Comparison of ENCODE assay signal across 12 cellular contexts in genomic region chr14:71647086-71647784, GRCh38.
A peak's percentile ranks its signal among the peaks of the same experiment; 100 is the strongest.
DNase-seq lines count a peak whose midpoint lies in the region; ATAC-seq and TF ChIP-seq lines count a peak whose summit lies in the region.
"Had no signal": no experiment of that assay in that cellular context is flagged by ENCODE, and none has a peak within 500 bp of the region (broad histone marks: within the 10 kb centered on the region; RNA-seq: fewer than 3 reads in every experiment).

No MANE protein-coding gene starts in this region.

- H2AFZ ChIP-seq in SK-N-SH (ENCODE audit: low read depth) = no peak overlapping the region

- peak; percentile 7 for DNase-seq in DMS153 treated with DMSO at 0.1 percent for 48 hours (lab: John Stamatoyannopoulos, UW; ENCODE audit: unreplicated experiment)
- DNase-seq in NCI-H2029 (lab: John Stamatoyannopoulos, UW) = peak; percentile 3
- no peak for DNase-seq in chondrocyte (ENCODE audit: low spot score)
- no peak for DNase-seq in RPMI8226
- DNase-seq in NCI-H2227 (lab: John Stamatoyannopoulos, UW; ENCODE audit: unreplicated experiment) = no peak
- DNase-seq in stimulated activated naive CD8-positive, alpha-beta T cell treated with anti-CD3 and anti-CD28 coated beads, Interleukin-15, Interleukin-2, amounts not matched to agents 100 U/mL and 50 U/mL, for 24 hours = no peak
- no peak for DNase-seq in SK-N-SH
- DNase-seq: activated naive CD4-positive, alpha-beta T cell; NCI-H1694 treated with DMSO at 0.1 percent for 48 hours had no signal

- H4K20me1 ChIP-seq in SK-N-SH (ENCODE audit: insufficient read depth) = no peaks in the 10 kb centered on the region

- no peaks in the 10 kb centered on the region for H3K9me2 ChIP-seq in SK-N-SH

- H3K4me3 ChIP-seq in SK-N-SH (ENCODE audit: low read depth in 2 of 2, low read length in 1 of 2) = no peak overlapping the region
- H3K4me3 ChIP-seq: coronary artery had no signal

- H3K27me3 Mint-ChIP-seq in chondrocyte (ENCODE audit: low read depth) = no peaks in the 10 kb centered on the region
- H3K27me3 Mint-ChIP-seq in nephron (ENCODE audit: low read depth) = no peaks in the 10 kb centered on the region
- H3K27me3 Mint-ChIP-seq: B cell had no signal

- 93% methylated on average over 4 of the region's 4 CpGs for WGBS in SK-N-SH (ENCODE audit: low lambda C conversion rate)

- peaks cover 2 to 19% of the 10 kb centered on the region in 2 experiments for H3K36me3 ChIP-seq in SK-N-SH (replicated peaks in 1 of 2; ENCODE audit: control insufficient read depth in 1 of 2, insufficient read depth in 2 of 2, low read length in 1 of 2)

- H3K9me3 Mint-ChIP-seq in chondrocyte (ENCODE audit: low read depth) (peaks cover 17% of the 10 kb centered on the region), nephron (peaks cover 26% of the 10 kb centered on the region)

- no peak overlapping the region for H3K4me2 ChIP-seq in SK-N-SH

- TF ChIP-seq CTCF in chondrocyte (IDR thresholded peaks at IDR 0.05) (peak; percentile 11), nephron (IDR thresholded peaks at IDR 0.05; ENCODE audit: unreplicated experiment in 3 of 3) (no peak), SK-N-SH (IDR thresholded peaks at IDR 0.05) (no peak)

- H3K79me2 ChIP-seq in SK-N-SH (ENCODE audit: insufficient read depth) = peaks cover 13% of the 10 kb centered on the region; the same call in 1 of the 2 replicates

- H3K36me3 Mint-ChIP-seq in chondrocyte (ENCODE audit: low read depth) = peaks cover 11% of the 10 kb centered on the region
- peaks cover 60% of the 10 kb centered on the region for H3K36me3 Mint-ChIP-seq in nephron (ENCODE audit: low read depth)

- H3K4me3 Mint-ChIP-seq in chondrocyte (ENCODE audit: unreplicated experiment) = no peak overlapping the region
- H3K4me3 Mint-ChIP-seq in nephron = no peak overlapping the region
- H3K4me3 Mint-ChIP-seq: B cell had no signal

- CTCF ChIA-PET in SK-N-SH (lab: Yijun Ruan, JAX) = interaction anchor here (0.7 kb wide), 1 partner anchor 319 kb away, joined by 3 read pairs; no protein-coding TSS in a partner anchor

- H3K9me3 ChIP-seq in SK-N-SH = peaks cover 3% of the 10 kb centered on the region; the same call in 1 of the 2 replicates

- POLR2A ChIA-PET in SK-N-SH (lab: Yijun Ruan, JAX) = interaction anchor here (0.7 kb wide), 1 partner anchor 255 kb away, joined by 3 read pairs; no protein-coding TSS in a partner anchor

- no peak for ATAC-seq in stimulated activated naive CD8-positive, alpha-beta T cell treated with anti-CD3 and anti-CD28 coated beads, Interleukin-15, Interleukin-2, amounts not matched to agents 100 U/mL and 50 U/mL, for 24 hours

- peaks cover 13 to 29% of the 10 kb centered on the region in 2 experiments for H3K4me1 ChIP-seq in SK-N-SH (ENCODE audit: control insufficient read depth in 1 of 2, insufficient read depth in 2 of 2, low read depth in 1 of 2, low read length in 1 of 2)

- no peak overlapping the region for H3K27ac ChIP-seq in SK-N-SH (ENCODE audit: low read depth in 2 of 2, low read length in 1 of 2)
- H3K27ac ChIP-seq: coronary artery had no signal

- H3F3A ChIP-seq in SK-N-SH (replicated peaks; ENCODE audit: insufficient read depth) = peaks cover 19% of the 10 kb centered on the region

- H3K27ac Mint-ChIP-seq in chondrocyte (ENCODE audit: unreplicated experiment) = no peak overlapping the region
- H3K27ac Mint-ChIP-seq in nephron = peak overlapping the region; percentile 63 to 89 (median 71)
- H3K27ac Mint-ChIP-seq: B cell had no signal

- H3K27me3 ChIP-seq in SK-N-SH (ENCODE audit: insufficient read depth) = no peaks in the 10 kb centered on the region

- H3K4me1 Mint-ChIP-seq in chondrocyte (ENCODE audit: low read depth) (peaks cover 43% of the 10 kb centered on the region), nephron (peaks cover 5% of the 10 kb centered on the region)
- H3K4me1 Mint-ChIP-seq: B cell had no signal

- no peak overlapping the region for H3K9ac ChIP-seq in SK-N-SH

- TF ChIP-seq EP300 in SK-N-SH (IDR thresholded peaks at IDR 0.05; ENCODE audit: borderline replicate concordance in 1 of 2, low read depth in 1 of 2, low read length in 1 of 2) = no peak

- TF ChIP-seq RAD21 in SK-N-SH (IDR thresholded peaks at IDR 0.05; ENCODE audit: low read length) = no peak

TF ChIP-seq in SK-N-SH, 30 proteins besides CTCF, POLR2A, EP300 and RAD21:
- TF ChIP-seq FOXM1 (IDR thresholded peaks at IDR 0.05; ENCODE audit: low read depth) (no peak), NRF1 (IDR thresholded peaks at IDR 0.05; ENCODE audit: low read depth, low read length) (no peak)

Comparison
In these comparisons a context has a peak if more than half of its experiments do, and no peak if none do; other contexts are left out.
1. DNase-seq: peak in DMS153 treated with DMSO at 0.1 percent for 48 hours (single experiment) and NCI-H2029 (single experiment); none in chondrocyte (single experiment), RPMI8226 (single experiment), NCI-H2227 (single experiment), stimulated activated naive CD8-positive, alpha-beta T cell treated with anti-CD3 and anti-CD28 coated beads, Interleukin-15, Interleukin-2, amounts not matched to agents 100 U/mL and 50 U/mL, for 24 hours (single experiment) and SK-N-SH (single experiment).